In genomic region chr20:33744773-33745385, GRCh38 we compare ENCODE assay signal across 1 cellular context.
A peak's percentile ranks its signal among the peaks of the same experiment; 100 is the strongest.
TF ChIP-seq lines count a peak whose summit lies in the region.

No MANE protein-coding gene starts in this region.

TF ChIP-seq in K562, 482 proteins besides CTCF, POLR2A, EP300 and RAD21:
- TF ChIP-seq, protein P1, sequence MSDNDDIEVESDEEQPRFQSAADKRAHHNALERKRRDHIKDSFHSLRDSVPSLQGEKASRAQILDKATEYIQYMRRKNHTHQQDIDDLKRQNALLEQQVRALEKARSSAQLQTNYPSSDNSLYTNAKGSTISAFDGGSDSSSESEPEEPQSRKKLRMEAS (CRISPR knock-in tag; IDR thresholded peaks at IDR 0.05), result peak; percentile 32; the same call in 1 of the 2 replicates
- TF ChIP-seq TGIF2 (CRISPR knock-in tag; IDR thresholded peaks at IDR 0.05), result no peak
TF ChIP-seq in K562: peak in this region for 1.
